In genomic region chr2:43198263-43198662, GRCh38 we compare ENCODE assay signal across 11 cellular contexts.
"Had no signal": no experiment of that assay in that cellular context is flagged by ENCODE, and none has a peak within 500 bp of the region (broad histone marks: within the 10 kb centered on the region; RNA-seq: fewer than 3 reads in every experiment).

No MANE protein-coding gene starts in this region.

- H3K27me3 ChIP-seq: upper lobe of right lung had no signal

- H3K9me3 ChIP-seq: psoas muscle, upper lobe of right lung had no signal

- H3K27ac ChIP-seq: psoas muscle, skin epidermis, upper lobe of right lung had no signal

- DNase-seq: activated CD4-positive, alpha-beta T cell treated with anti-CD3 and anti-CD28 coated beads for 36 hours; activated CD4-positive, alpha-beta T cell treated with anti-CD3 and anti-CD28 coated beads, Interleukin-2, amount 50 U/mL, for 48 hours; activated gamma-delta T cell; activated T-cell treated with anti-CD3 and anti-CD28 coated beads, Interleukin-2, amount 50 U/mL, for 72 hours; left ventricle myocardium superior; psoas muscle; stimulated activated naive CD8-positive, alpha-beta T cell treated with anti-CD3 and anti-CD28 coated beads, Interleukin-15, amount 100 ng/mL, for 72 hours; upper lobe of right lung had no signal

- ATAC-seq: activated CD4-positive, alpha-beta T cell treated with anti-CD3 and anti-CD28 coated beads for 36 hours; activated T-cell treated with anti-CD3 and anti-CD28 coated beads, Interleukin-2, amount 50 U/mL, for 72 hours; left ventricle myocardium superior; psoas muscle; right cardiac atrium; stimulated activated naive CD8-positive, alpha-beta T cell treated with anti-CD3 and anti-CD28 coated beads, Interleukin-15, amount 100 ng/mL, for 72 hours; upper lobe of right lung; WTC11 had no signal

- H3K4me1 ChIP-seq: psoas muscle had no signal

- H3K4me3 ChIP-seq: psoas muscle, skin epidermis, upper lobe of right lung had no signal

- H3K36me3 ChIP-seq: upper lobe of right lung had no signal
